Comparison of ENCODE assay signal across 8 cellular contexts in genomic region chr2:86336350-86337234, GRCh38. TPM values are rescaled to one million over a fixed set of nuclear protein-coding genes. Genes with fewer than 3 reads are reported as not detected.
DNase-seq lines count a peak whose midpoint lies in the region; ATAC-seq and TF ChIP-seq lines count a peak whose summit lies in the region.

No MANE protein-coding gene starts in this region.

- no peak for TF ChIP-seq EP300 in stomach (IDR thresholded peaks at IDR 0.05)

- H3K4me1 ChIP-seq in stomach, result peaks cover 19 to 22% (median 21%) of the 10 kb centered on the region in 4 donors

- peak overlapping the region in 2 of 5 donors; percentile 59 to 80 for H3K27ac ChIP-seq in stomach

- no peak for TF ChIP-seq CTCF in stomach (IDR thresholded peaks at IDR 0.05)

- intact Hi-C loops in stomach (cut with DNase I; ENCODE audit: low total_unique reads), result no loop called here

- H3K36me3 Mint-ChIP-seq in activated naive CD8-positive, alpha-beta T cell treated with anti-CD3 and anti-CD28 coated beads for 36 hours, result no peaks in the 10 kb centered on the region

- peaks cover 11% of the 10 kb centered on the region for H3K4me1 Mint-ChIP-seq in activated naive CD8-positive, alpha-beta T cell treated with anti-CD3 and anti-CD28 coated beads for 36 hours

- H3K9me3 Mint-ChIP-seq in activated naive CD8-positive, alpha-beta T cell treated with anti-CD3 and anti-CD28 coated beads for 36 hours, result peaks cover 9% of the 10 kb centered on the region

- H3K36me3 ChIP-seq in stomach, result no peaks in the 10 kb centered on the region

- peak overlapping the region; percentile 58 to 76 (median 66) for H3K4me3 ChIP-seq in stomach

- H3K27me3 ChIP-seq in stomach, result peaks cover 0 to 60% (median 15%) of the 10 kb centered on the region in 3 donors

- 3 to 7% (median 4%) methylated on average over 39 to 51 of the region's 51 CpGs for WGBS in stomach, 5 donors

- H3K9me3 ChIP-seq in stomach, result peaks cover 0 to 11% (median 2%) of the 10 kb centered on the region in 4 donors

- TF ChIP-seq POLR2A in stomach (IDR thresholded peaks at IDR 0.05), result no peak

- peaks cover 64% of the 10 kb centered on the region for H3K27me3 Mint-ChIP-seq in activated naive CD8-positive, alpha-beta T cell treated with anti-CD3 and anti-CD28 coated beads for 36 hours

- no peak overlapping the region for H3K27ac Mint-ChIP-seq in activated naive CD8-positive, alpha-beta T cell treated with anti-CD3 and anti-CD28 coated beads for 36 hours

- no peak for ATAC-seq in HG03571 (IDR thresholded peaks at IDR 0.05; ENCODE audit: unreplicated experiment)

- peak overlapping the region; percentile 78 for H3K4me3 Mint-ChIP-seq in activated naive CD8-positive, alpha-beta T cell treated with anti-CD3 and anti-CD28 coated beads for 36 hours

- DNase-seq in activated naive CD4-positive, alpha-beta T cell treated with Interleukin-2 at 50 U/mL for 16 hours, result peak; percentile 10
- DNase-seq in activated naive CD4-positive, alpha-beta T cell (lab: John Stamatoyannopoulos, UW), result no peak
- peak; percentile 14 for DNase-seq in activated naive CD8-positive, alpha-beta T cell treated with anti-CD3 and anti-CD28 coated beads for 36 hours
- DNase-seq in left kidney (ENCODE audit: low read depth, low spot score) (peak; percentile 62), stomach (no peak), OCI-M1 (lab: John Stamatoyannopoulos, UW) (no peak), GM19238 (ENCODE audit: insufficient read length, low spot score) (no peak)

RNA-seq across cellular contexts. Expression of gene REEP1, which starts 0.8 kb away (rescaled TPM):
- under 1 TPM; 0.20 to 0.25 TPM for total RNA-seq in activated naive CD8-positive, alpha-beta T cell treated with anti-CD3 and anti-CD28 coated beads for 36 hours
- 10 to 100 TPM in 3 of 5 donors, 1 to 10 TPM in 1, not detected in 1; 6.4 to 29.9 (median 19.8) TPM for total RNA-seq in stomach
- 1 to 10 TPM; 2.9 to 5.4 (median 3.0) TPM for polyA plus RNA-seq in stomach

Comparison
In these comparisons a context has a peak if more than half of its experiments do, and no peak if none do; other contexts are left out.
1. DNase-seq: peak in activated naive CD4-positive, alpha-beta T cell treated with Interleukin-2 at 50 U/mL for 16 hours (single experiment), activated naive CD8-positive, alpha-beta T cell treated with anti-CD3 and anti-CD28 coated beads for 36 hours (single experiment) and left kidney (single experiment); none in activated naive CD4-positive, alpha-beta T cell (0 of 4), stomach (single experiment), OCI-M1 (single experiment) and GM19238 (single experiment).